1 cellular context compared by ENCODE assay signal in the genomic region with DNA sequence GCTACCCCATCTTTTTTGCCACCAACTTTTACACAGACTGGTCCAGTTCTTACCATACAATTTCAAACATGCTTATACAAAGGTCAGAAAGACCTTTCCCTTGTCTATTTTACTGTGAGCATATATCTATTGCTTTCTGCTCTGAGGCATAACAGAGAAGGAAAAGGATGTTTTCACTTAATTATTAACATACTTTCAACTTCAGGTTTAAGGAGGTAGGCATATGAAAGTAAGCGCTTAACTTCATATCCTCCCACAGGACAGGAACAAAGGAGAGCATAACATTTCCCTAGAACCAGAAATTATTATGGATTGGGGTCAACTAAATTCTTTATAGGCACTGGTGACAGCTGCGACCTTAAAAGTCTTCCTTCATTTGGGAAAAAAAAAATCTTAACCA.
TF ChIP-seq lines count a peak whose summit lies in the region.

No MANE protein-coding gene starts in this region.

TF ChIP-seq in GM23338, 12 proteins besides CTCF, POLR2A, EP300 and RAD21 (continued from another document):
- TF ChIP-seq, protein P1, sequence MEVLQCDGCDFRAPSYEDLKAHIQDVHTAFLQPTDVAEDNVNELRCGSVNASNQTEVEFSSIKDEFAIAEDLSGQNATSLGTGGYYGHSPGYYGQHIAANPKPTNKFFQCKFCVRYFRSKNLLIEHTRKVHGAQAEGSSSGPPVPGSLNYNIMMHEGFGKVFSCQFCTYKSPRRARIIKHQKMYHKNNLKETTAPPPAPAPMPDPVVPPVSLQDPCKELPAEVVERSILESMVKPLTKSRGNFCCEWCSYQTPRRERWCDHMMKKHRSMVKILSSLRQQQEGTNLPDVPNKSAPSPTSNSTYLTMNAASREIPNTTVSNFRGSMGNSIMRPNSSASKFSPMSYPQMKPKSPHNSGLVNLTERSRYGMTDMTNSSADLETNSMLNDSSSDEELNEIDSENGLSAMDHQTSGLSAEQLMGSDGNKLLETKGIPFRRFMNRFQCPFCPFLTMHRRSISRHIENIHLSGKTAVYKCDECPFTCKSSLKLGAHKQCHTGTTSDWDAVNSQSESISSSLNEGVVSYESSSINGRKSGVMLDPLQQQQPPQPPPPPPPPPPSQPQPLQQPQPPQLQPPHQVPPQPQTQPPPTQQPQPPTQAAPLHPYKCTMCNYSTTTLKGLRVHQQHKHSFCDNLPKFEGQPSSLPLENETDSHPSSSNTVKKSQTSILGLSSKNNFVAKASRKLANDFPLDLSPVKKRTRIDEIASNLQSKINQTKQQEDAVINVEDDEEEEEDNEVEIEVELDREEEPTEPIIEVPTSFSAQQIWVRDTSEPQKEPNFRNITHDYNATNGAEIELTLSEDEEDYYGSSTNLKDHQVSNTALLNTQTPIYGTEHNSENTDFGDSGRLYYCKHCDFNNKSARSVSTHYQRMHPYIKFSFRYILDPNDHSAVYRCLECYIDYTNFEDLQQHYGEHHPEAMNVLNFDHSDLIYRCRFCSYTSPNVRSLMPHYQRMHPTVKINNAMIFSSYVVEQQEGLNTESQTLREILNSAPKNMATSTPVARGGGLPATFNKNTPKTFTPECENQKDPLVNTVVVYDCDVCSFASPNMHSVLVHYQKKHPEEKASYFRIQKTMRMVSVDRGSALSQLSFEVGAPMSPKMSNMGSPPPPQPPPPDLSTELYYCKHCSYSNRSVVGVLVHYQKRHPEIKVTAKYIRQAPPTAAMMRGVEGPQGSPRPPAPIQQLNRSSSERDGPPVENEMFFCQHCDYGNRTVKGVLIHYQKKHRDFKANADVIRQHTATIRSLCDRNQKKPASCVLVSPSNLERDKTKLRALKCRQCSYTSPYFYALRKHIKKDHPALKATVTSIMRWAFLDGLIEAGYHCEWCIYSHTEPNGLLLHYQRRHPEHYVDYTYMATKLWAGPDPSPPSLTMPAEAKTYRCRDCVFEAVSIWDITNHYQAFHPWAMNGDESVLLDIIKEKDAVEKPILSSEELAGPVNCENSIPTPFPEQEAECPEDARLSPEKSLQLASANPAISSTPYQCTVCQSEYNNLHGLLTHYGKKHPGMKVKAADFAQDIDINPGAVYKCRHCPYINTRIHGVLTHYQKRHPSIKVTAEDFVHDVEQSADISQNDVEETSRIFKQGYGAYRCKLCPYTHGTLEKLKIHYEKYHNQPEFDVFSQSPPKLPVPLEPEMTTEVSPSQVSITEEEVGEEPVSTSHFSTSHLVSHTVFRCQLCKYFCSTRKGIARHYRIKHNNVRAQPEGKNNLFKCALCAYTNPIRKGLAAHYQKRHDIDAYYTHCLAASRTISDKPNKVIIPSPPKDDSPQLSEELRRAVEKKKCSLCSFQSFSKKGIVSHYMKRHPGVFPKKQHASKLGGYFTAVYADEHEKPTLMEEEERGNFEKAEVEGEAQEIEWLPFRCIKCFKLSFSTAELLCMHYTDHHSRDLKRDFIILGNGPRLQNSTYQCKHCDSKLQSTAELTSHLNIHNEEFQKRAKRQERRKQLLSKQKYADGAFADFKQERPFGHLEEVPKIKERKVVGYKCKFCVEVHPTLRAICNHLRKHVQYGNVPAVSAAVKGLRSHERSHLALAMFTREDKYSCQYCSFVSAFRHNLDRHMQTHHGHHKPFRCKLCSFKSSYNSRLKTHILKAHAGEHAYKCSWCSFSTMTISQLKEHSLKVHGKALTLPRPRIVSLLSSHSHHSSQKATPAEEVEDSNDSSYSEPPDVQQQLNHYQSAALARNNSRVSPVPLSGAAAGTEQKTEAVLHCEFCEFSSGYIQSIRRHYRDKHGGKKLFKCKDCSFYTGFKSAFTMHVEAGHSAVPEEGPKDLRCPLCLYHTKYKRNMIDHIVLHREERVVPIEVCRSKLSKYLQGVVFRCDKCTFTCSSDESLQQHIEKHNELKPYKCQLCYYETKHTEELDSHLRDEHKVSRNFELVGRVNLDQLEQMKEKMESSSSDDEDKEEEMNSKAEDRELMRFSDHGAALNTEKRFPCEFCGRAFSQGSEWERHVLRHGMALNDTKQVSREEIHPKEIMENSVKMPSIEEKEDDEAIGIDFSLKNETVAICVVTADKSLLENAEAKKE (CRISPR knock-in tag; IDR thresholded peaks at IDR 0.05) = no peak
- TF ChIP-seq, protein P2, sequence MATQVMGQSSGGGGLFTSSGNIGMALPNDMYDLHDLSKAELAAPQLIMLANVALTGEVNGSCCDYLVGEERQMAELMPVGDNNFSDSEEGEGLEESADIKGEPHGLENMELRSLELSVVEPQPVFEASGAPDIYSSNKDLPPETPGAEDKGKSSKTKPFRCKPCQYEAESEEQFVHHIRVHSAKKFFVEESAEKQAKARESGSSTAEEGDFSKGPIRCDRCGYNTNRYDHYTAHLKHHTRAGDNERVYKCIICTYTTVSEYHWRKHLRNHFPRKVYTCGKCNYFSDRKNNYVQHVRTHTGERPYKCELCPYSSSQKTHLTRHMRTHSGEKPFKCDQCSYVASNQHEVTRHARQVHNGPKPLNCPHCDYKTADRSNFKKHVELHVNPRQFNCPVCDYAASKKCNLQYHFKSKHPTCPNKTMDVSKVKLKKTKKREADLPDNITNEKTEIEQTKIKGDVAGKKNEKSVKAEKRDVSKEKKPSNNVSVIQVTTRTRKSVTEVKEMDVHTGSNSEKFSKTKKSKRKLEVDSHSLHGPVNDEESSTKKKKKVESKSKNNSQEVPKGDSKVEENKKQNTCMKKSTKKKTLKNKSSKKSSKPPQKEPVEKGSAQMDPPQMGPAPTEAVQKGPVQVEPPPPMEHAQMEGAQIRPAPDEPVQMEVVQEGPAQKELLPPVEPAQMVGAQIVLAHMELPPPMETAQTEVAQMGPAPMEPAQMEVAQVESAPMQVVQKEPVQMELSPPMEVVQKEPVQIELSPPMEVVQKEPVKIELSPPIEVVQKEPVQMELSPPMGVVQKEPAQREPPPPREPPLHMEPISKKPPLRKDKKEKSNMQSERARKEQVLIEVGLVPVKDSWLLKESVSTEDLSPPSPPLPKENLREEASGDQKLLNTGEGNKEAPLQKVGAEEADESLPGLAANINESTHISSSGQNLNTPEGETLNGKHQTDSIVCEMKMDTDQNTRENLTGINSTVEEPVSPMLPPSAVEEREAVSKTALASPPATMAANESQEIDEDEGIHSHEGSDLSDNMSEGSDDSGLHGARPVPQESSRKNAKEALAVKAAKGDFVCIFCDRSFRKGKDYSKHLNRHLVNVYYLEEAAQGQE (IDR thresholded peaks at IDR 0.05; ENCODE audit: unreplicated experiment) = no peak
